19 cellular contexts compared by ENCODE assay signal in the genomic region with DNA sequence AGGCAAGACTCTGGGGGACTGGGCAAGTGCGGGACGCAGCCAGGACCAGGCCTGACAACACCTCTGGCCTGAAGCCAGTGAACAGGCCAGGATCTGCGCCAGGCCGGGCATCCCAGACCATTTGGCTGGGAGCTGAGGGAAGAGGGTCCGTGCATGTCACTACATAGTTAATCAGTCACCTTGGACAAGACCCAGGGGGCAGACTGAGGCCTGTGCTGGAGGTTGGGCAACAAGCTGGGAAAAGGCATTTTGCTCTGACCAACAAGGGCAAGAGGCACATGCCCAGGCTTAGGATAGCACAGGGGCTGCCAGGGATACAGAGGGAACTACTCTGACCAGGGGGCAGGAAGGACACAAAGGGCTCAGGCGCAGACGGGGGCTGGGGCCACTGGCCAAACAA. TPM values are rescaled to one million over a fixed set of nuclear protein-coding genes. Genes with fewer than 3 reads are reported as not detected.
"Had no signal": no experiment of that assay in that cellular context is flagged by ENCODE, and none has a peak within 500 bp of the region (broad histone marks: within the 10 kb centered on the region; RNA-seq: fewer than 3 reads in every experiment).

No MANE protein-coding gene starts in this region.

- H3K27me3 ChIP-seq: ascending aorta, gastroesophageal sphincter, sigmoid colon, tibial nerve, uterus had no signal

- H3K27ac ChIP-seq: ascending aorta, coronary artery, gastroesophageal sphincter, lower lobe of right lung, sigmoid colon, SK-N-MC, tibial nerve, uterus had no signal

- H3K27ac Mint-ChIP-seq: activated CD4-positive, alpha-beta T cell treated with anti-CD3 and anti-CD28 coated beads for 36 hours; activated naive CD8-positive, alpha-beta T cell treated with anti-CD3 and anti-CD28 coated beads, Interleukin-2, amount 50 U/mL, for 24 hours; activated T-helper 2 cell treated with anti-CD3 and anti-CD28 coated beads, Interferon-gamma antibody, Interleukin-2, Interleukin-4, amounts not matched to agents 10 μg/mL and 5 μg/mL and 100 μg/mL, durations not matched to agents 14 hours and 24 hours and 36 hours; immature natural killer cell; progenitor cell of endocrine pancreas had no signal

- H3K4me1 Mint-ChIP-seq: activated CD4-positive, alpha-beta T cell treated with anti-CD3 and anti-CD28 coated beads for 36 hours; activated naive CD8-positive, alpha-beta T cell treated with anti-CD3 and anti-CD28 coated beads, Interleukin-2, amount 50 U/mL, for 24 hours; immature natural killer cell had no signal

- DNase-seq: activated CD4-positive, alpha-beta T cell treated with anti-CD3 and anti-CD28 coated beads for 36 hours; activated CD4-positive, alpha-beta T cell treated with anti-CD3 and anti-CD28 coated beads, Interleukin-2, amount 50 U/mL, for 48 hours; activated naive CD4-positive, alpha-beta T cell treated with Interleukin-2 at 50 U/mL for 16 hours; activated naive CD8-positive, alpha-beta T cell treated with anti-CD3 and anti-CD28 coated beads, Interleukin-2, amount 50 U/mL, for 24 hours; immature natural killer cell; kidney glomerular epithelial cell; lower lobe of right lung; midbrain; sigmoid colon; stimulated activated naive CD4-positive, alpha-beta T cell; uterus had no signal

- H3K9me3 Mint-ChIP-seq: activated naive CD8-positive, alpha-beta T cell treated with anti-CD3 and anti-CD28 coated beads, Interleukin-2, amount 50 U/mL, for 24 hours; activated T-helper 2 cell treated with anti-CD3 and anti-CD28 coated beads, Interferon-gamma antibody, Interleukin-2, Interleukin-4, amounts not matched to agents 10 μg/mL and 5 μg/mL and 100 μg/mL, durations not matched to agents 14 hours and 24 hours and 36 hours; immature natural killer cell had no signal

- ATAC-seq: activated CD4-positive, alpha-beta T cell treated with anti-CD3 and anti-CD28 coated beads for 36 hours; activated naive CD8-positive, alpha-beta T cell treated with anti-CD3 and anti-CD28 coated beads, Interleukin-2, amount 50 U/mL, for 24 hours; esophagus mucosa; gastroesophageal sphincter; lower lobe of right lung had no signal

- H3K9me3 ChIP-seq: ascending aorta, gastroesophageal sphincter, lower lobe of right lung, sigmoid colon, tibial nerve, uterus had no signal

- H3K27me3 Mint-ChIP-seq: activated CD4-positive, alpha-beta T cell treated with anti-CD3 and anti-CD28 coated beads for 36 hours; activated naive CD8-positive, alpha-beta T cell treated with anti-CD3 and anti-CD28 coated beads, Interleukin-2, amount 50 U/mL, for 24 hours; progenitor cell of endocrine pancreas had no signal

- H3K4me1 ChIP-seq: ascending aorta, gastroesophageal sphincter, lower lobe of right lung, tibial nerve, uterus had no signal

- H3K4me3 ChIP-seq: ascending aorta, coronary artery, gastroesophageal sphincter, lower lobe of right lung, sigmoid colon, SK-N-MC, tibial nerve, uterus had no signal

- H3K36me3 ChIP-seq: uterus had no signal

- H3K4me3 Mint-ChIP-seq: activated CD4-positive, alpha-beta T cell treated with anti-CD3 and anti-CD28 coated beads for 36 hours; activated naive CD8-positive, alpha-beta T cell treated with anti-CD3 and anti-CD28 coated beads, Interleukin-2, amount 50 U/mL, for 24 hours; immature natural killer cell had no signal

RNA-seq across cellular contexts. Expression of gene CHADL, which starts 7.0 kb away (rescaled TPM):
- total RNA-seq: ascending aorta had no signal
